In genomic region chr9:92328225-92328624, GRCh38 we compare ENCODE assay signal across 10 cellular contexts. TPM values are rescaled to one million over a fixed set of nuclear protein-coding genes. Genes with fewer than 3 reads are reported as not detected.
DNase-seq lines count a peak whose midpoint lies in the region; ATAC-seq, FAIRE-seq and TF ChIP-seq lines count a peak whose summit lies in the region.
"Had no signal": no experiment of that assay in that cellular context is flagged by ENCODE, and none has a peak within 500 bp of the region (broad histone marks: within the 10 kb centered on the region; RNA-seq: fewer than 3 reads in every experiment).

No MANE protein-coding gene starts in this region.

- no peaks in the 10 kb centered on the region for H3K9me3 Mint-ChIP-seq in activated CD4-positive, alpha-beta T cell treated with anti-CD3 and anti-CD28 coated beads for 36 hours (ENCODE audit: low read depth)
- H3K9me3 Mint-ChIP-seq in activated naive CD4-positive, alpha-beta T cell treated with anti-CD3 and anti-CD28 coated beads, Interleukin-2, amount 10 ng/mL, durations not matched to agents 7 days and 5 days, result no peaks in the 10 kb centered on the region

- H3K36me3 Mint-ChIP-seq in activated CD4-positive, alpha-beta T cell treated with anti-CD3 and anti-CD28 coated beads for 36 hours (ENCODE audit: low read depth), result peaks cover 21% of the 10 kb centered on the region
- peaks cover 18% of the 10 kb centered on the region for H3K36me3 Mint-ChIP-seq in activated naive CD4-positive, alpha-beta T cell treated with anti-CD3 and anti-CD28 coated beads, Interleukin-2, amount 10 ng/mL, durations not matched to agents 7 days and 5 days

- peaks cover 10% of the 10 kb centered on the region for H3K4me1 ChIP-seq in hepatocyte (ENCODE audit: insufficient read depth)
- H3K4me1 ChIP-seq in ovary (ENCODE audit: insufficient read depth), result peaks cover 3% of the 10 kb centered on the region

- H3K9me3 ChIP-seq in hepatocyte (ENCODE audit: low read depth) (no peaks in the 10 kb centered on the region), ovary (no peaks in the 10 kb centered on the region)

- intact Hi-C loops in ovary (cut with DNase I), result no loop called here
- intact Hi-C loops in activated CD4-positive, alpha-beta T cell treated with anti-CD3 and anti-CD28 coated beads for 36 hours (cut with DNase I, micrococcal nuclease), result loop anchor here (5.0 to 10.0 kb wide), 4 partner anchors 109 to 1124 kb away; partner anchors contain the start of genes FAM120A (in 1 of the 2) and FAM120AOS (in 1 of the 2)

- H3K4me1 Mint-ChIP-seq in activated CD4-positive, alpha-beta T cell treated with anti-CD3 and anti-CD28 coated beads for 36 hours, result peaks cover 28% of the 10 kb centered on the region
- H3K4me1 Mint-ChIP-seq in activated naive CD4-positive, alpha-beta T cell treated with anti-CD3 and anti-CD28 coated beads, Interleukin-2, amount 10 ng/mL, durations not matched to agents 7 days and 5 days, result peaks cover 38% of the 10 kb centered on the region

- POLR2A ChIA-PET in activated CD4-positive, alpha-beta T cell treated with anti-CD3 and anti-CD28 coated beads for 36 hours (lab: Charles Lee), result interaction anchor here (0.6 kb wide), 1 partner anchor 15 kb away, joined by 4 read pairs; no protein-coding TSS in a partner anchor

- FAIRE-seq in HTR-8/SVneo (lab: Jason Lieb, UNC), result no peak
- FAIRE-seq: endometrium had no signal

- no peaks in the 10 kb centered on the region for H3K9me2 ChIP-seq in hepatocyte (replicated peaks; ENCODE audit: insufficient read depth)

- TF ChIP-seq EP300 in ovary (IDR thresholded peaks at IDR 0.05), result no peak

- no peak overlapping the region for H3K4me3 ChIP-seq in hepatocyte
- H3K4me3 ChIP-seq in ovary, result no peak overlapping the region

- no peak overlapping the region for H2AFZ ChIP-seq in hepatocyte

- H3K4me3 Mint-ChIP-seq in activated CD4-positive, alpha-beta T cell treated with anti-CD3 and anti-CD28 coated beads for 36 hours, result no peak overlapping the region
- no peak overlapping the region for H3K4me3 Mint-ChIP-seq in activated naive CD4-positive, alpha-beta T cell treated with anti-CD3 and anti-CD28 coated beads, Interleukin-2, amount 10 ng/mL, durations not matched to agents 7 days and 5 days

- H4K20me1 ChIP-seq in hepatocyte (ENCODE audit: insufficient read depth, poor library complexity, severe bottlenecking), result no peaks in the 10 kb centered on the region

- no peak overlapping the region for H3K4me2 ChIP-seq in hepatocyte

- H3K27me3 ChIP-seq in hepatocyte (no peaks in the 10 kb centered on the region), ovary (no peaks in the 10 kb centered on the region)

- peaks cover 18% of the 10 kb centered on the region for H3K79me2 ChIP-seq in hepatocyte

- H3K27me3 Mint-ChIP-seq in activated CD4-positive, alpha-beta T cell treated with anti-CD3 and anti-CD28 coated beads for 36 hours, result no peaks in the 10 kb centered on the region
- H3K27me3 Mint-ChIP-seq in activated naive CD4-positive, alpha-beta T cell treated with anti-CD3 and anti-CD28 coated beads, Interleukin-2, amount 10 ng/mL, durations not matched to agents 7 days and 5 days, result no peaks in the 10 kb centered on the region

- no peak overlapping the region for H3K27ac Mint-ChIP-seq in activated CD4-positive, alpha-beta T cell treated with anti-CD3 and anti-CD28 coated beads for 36 hours
- no peak overlapping the region for H3K27ac Mint-ChIP-seq in activated naive CD4-positive, alpha-beta T cell treated with anti-CD3 and anti-CD28 coated beads, Interleukin-2, amount 10 ng/mL, durations not matched to agents 7 days and 5 days

- peak; percentile 34 for ATAC-seq in SK-N-SH treated with all-trans-retinoic acid at 6 μM for 48 hours
- no peak for ATAC-seq in activated CD4-positive, alpha-beta T cell treated with anti-CD3 and anti-CD28 coated beads for 36 hours

- peak; percentile 24 for DNase-seq in COLO829 (ENCODE audit: low spot score)
- DNase-seq in HTR-8/SVneo (ENCODE audit: insufficient read length, low spot score), result peak; percentile 11
- DNase-seq in hepatocyte (ENCODE audit: low spot score), result peak; percentile 57
- DNase-seq in ovary, result no peak
- DNase-seq in amygdala (lab: John Stamatoyannopoulos, UW), result no peak
- DNase-seq in activated CD4-positive, alpha-beta T cell treated with anti-CD3 and anti-CD28 coated beads for 36 hours, result no peak
- no peak for DNase-seq in activated naive CD4-positive, alpha-beta T cell treated with anti-CD3 and anti-CD28 coated beads, Interleukin-2, amount 10 ng/mL, durations not matched to agents 7 days and 5 days
- DNase-seq: stimulated activated CD4-positive, alpha-beta T cell treated with anti-CD3 and anti-CD28 coated beads, Interleukin-4, amount 100 ng/mL, for 1 hour had no signal

- H3K36me3 ChIP-seq in hepatocyte (replicated peaks; ENCODE audit: insufficient read depth, low read depth) (no peaks in the 10 kb centered on the region), ovary (no peaks in the 10 kb centered on the region)

- no peak overlapping the region for H3K27ac ChIP-seq in hepatocyte
- H3K27ac ChIP-seq in ovary, result no peak overlapping the region

- TF ChIP-seq CTCF in hepatocyte (IDR thresholded peaks at IDR 0.05; ENCODE audit: poor library complexity), result peak; percentile 53
- TF ChIP-seq CTCF in ovary (IDR thresholded peaks at IDR 0.05), result no peak

- CTCF ChIA-PET in activated CD4-positive, alpha-beta T cell treated with anti-CD3 and anti-CD28 coated beads for 36 hours (lab: Charles Lee), result interaction anchor here (1.1 to 1.3 kb wide), 2 partner anchors 14 to 306 kb away, joined by 5 read pairs; no protein-coding TSS in a partner anchor
- CTCF ChIA-PET in activated naive CD4-positive, alpha-beta T cell treated with anti-CD3 and anti-CD28 coated beads, Interleukin-2, amount 10 ng/mL, durations not matched to agents 7 days and 5 days (lab: Charles Lee), result interaction anchor here (0.9 to 1.3 kb wide), 6 partner anchors 23 to 306 kb away, joined by 3 to 6 read pairs (median 4); no protein-coding TSS in a partner anchor

- 41% methylated on average over 2 of the region's 2 CpGs for WGBS in hepatocyte (ENCODE audit: low lambda C conversion rate, missing lambda C conversion rate)
- WGBS in ovary, 3 donors, result 23 to 34% (median 29%) methylated on average over 2 of the region's 2 CpGs

- TF ChIP-seq POLR2A in ovary (IDR thresholded peaks at IDR 0.05), result no peak

TF ChIP-seq in SK-N-SH treated with all-trans-retinoic acid at 6 μM for 48 hours, 23 proteins besides CTCF, POLR2A, EP300 and RAD21:
- no peak for TF ChIP-seq ZNF8 (CRISPR knock-in tag; IDR thresholded peaks at IDR 0.05)
- TF ChIP-seq CSRNP3 (CRISPR knock-in tag; IDR thresholded peaks at IDR 0.05), result no peak

RNA-seq across cellular contexts. Expression of gene CENPP, which starts 2.5 kb away (rescaled TPM):
- total RNA-seq in hepatocyte (2.0 and 5.9 TPM in 2 replicates), ovary (1 to 10 TPM; 3.9 to 9.5 (median 5.8) TPM)
- polyA plus RNA-seq in hepatocyte (2.8 and 5.1 TPM in 2 replicates), ovary (1 to 10 TPM; 1.4 to 5.9 TPM)
- 10 to 100 TPM; 22.8 to 32.3 TPM for total RNA-seq in activated CD4-positive, alpha-beta T cell treated with anti-CD3 and anti-CD28 coated beads for 36 hours

RNA-seq across cellular contexts. Expression of gene NOL8, which starts 3.1 kb away (rescaled TPM):
- total RNA-seq in hepatocyte (17.3 and 28.9 TPM in 2 replicates), ovary (10 to 100 TPM; 19.2 to 35.4 (median 28.8) TPM)
- polyA plus RNA-seq in hepatocyte (17.5 and 25.6 TPM in 2 replicates), ovary (10 to 100 TPM; 17.1 to 29.4 TPM)
- total RNA-seq in activated CD4-positive, alpha-beta T cell treated with anti-CD3 and anti-CD28 coated beads for 36 hours, result 10 to 100 TPM; 57.7 to 80.2 TPM

RNA-seq across cellular contexts. Expression of gene IARS1, which starts 34.7 kb away (rescaled TPM):
- total RNA-seq in hepatocyte, result 158 and 180 TPM in 2 replicates
- 74.4 and 76.7 TPM in 2 replicates for polyA plus RNA-seq in hepatocyte
- total RNA-seq in ovary, result 100 to 1,000 TPM in 1 of 7 donors, 10 to 100 TPM in 6; 44.4 to 281 (median 64.8) TPM
- polyA plus RNA-seq in ovary, result 10 to 100 TPM; 16.0 to 55.8 TPM
- total RNA-seq in activated CD4-positive, alpha-beta T cell treated with anti-CD3 and anti-CD28 coated beads for 36 hours, result 100 to 1,000 TPM; 261 to 286 TPM

Comparison
In these comparisons a context has a peak if more than half of its experiments do, and no peak if none do; other contexts are left out.
1. DNase-seq: peak in COLO829 (single experiment), HTR-8/SVneo (single experiment) and hepatocyte (single experiment); none in ovary (0 of 5), amygdala (0 of 56), activated CD4-positive, alpha-beta T cell treated with anti-CD3 and anti-CD28 coated beads for 36 hours (single experiment) and activated naive CD4-positive, alpha-beta T cell treated with anti-CD3 and anti-CD28 coated beads, Interleukin-2, amount 10 ng/mL, durations not matched to agents 7 days and 5 days (single experiment).
2. intact Hi-C loops: an anchor here in activated CD4-positive, alpha-beta T cell treated with anti-CD3 and anti-CD28 coated beads for 36 hours (5.0 to 10.0 kb wide); none called in ovary.